In the genomic region with DNA sequence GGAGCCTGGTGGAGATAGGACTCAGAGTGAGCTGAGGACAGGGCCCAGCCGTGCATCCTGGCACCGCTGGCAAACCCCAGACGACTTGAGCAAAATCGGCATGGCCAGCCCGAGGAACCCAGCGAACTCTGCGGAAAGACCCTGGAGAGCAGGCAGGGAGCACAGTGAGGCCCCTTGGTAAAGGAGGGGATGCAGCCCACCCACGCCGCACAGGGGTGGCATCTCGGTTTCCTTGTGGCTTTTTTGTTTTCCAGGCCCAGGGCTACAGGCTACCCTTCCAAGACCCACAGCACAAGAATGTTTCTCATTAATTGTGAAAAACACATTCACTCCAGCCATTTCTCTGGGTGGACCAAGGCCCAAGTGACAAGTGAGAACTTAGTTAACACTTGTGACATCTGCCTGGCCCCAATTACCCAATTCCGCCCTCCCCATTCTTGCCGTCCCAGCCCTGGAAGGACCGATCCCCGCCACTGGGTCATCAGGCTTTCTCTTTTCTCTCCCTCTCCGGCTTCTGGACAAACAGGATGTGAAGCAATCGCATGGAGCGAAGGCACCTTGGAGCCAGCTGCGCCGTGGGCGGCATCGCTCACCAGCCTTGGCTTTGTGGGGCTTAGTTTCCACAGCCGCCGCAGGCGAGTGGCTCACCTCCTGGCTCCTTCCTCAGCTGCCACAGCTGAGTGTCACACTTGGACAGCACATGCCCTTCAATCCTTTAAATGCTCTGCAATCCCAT, we compare ENCODE assay signal across 14 cellular contexts.
DNase-seq lines count a peak whose midpoint lies in the region; FAIRE-seq and TF ChIP-seq lines count a peak whose summit lies in the region.
"Had no signal": no experiment of that assay in that cellular context is flagged by ENCODE, and none has a peak within 500 bp of the region (broad histone marks: within the 10 kb centered on the region; RNA-seq: fewer than 3 reads in every experiment).

No MANE protein-coding gene starts in this region.

- H3K9ac ChIP-seq in kidney (ENCODE audit: low read length in 2 of 2), result no peak overlapping the region

- no peaks in the 10 kb centered on the region for H3K36me3 ChIP-seq in kidney (ENCODE audit: control insufficient read depth in 1 of 2, insufficient read depth in 2 of 2, low read length in 2 of 2)
- no peaks in the 10 kb centered on the region for H3K36me3 ChIP-seq in thyroid gland
- H3K36me3 ChIP-seq in Peyer's patch, result no peaks in the 10 kb centered on the region
- H3K36me3 ChIP-seq: ovary had no signal

- no peak for FAIRE-seq in kidney (lab: Jason Lieb, UNC)

- H3K4me3 ChIP-seq in kidney (ENCODE audit: low read length in 2 of 2) (no peak overlapping the region), thyroid gland (replicated peaks in 1 of 3) (no peak overlapping the region), Peyer's patch (no peak overlapping the region)
- H3K4me3 ChIP-seq: mucosa of descending colon, ovary had no signal

- no peak overlapping the region for H3K27ac ChIP-seq in kidney (ENCODE audit: low read depth in 2 of 2, low read length in 2 of 2)
- H3K27ac ChIP-seq in thyroid gland, result no peak overlapping the region
- H3K27ac ChIP-seq in Peyer's patch, result no peak overlapping the region
- H3K27ac ChIP-seq: ovary had no signal

- no peak for TF ChIP-seq POLR2A in thyroid gland (IDR thresholded peaks at IDR 0.05)
- TF ChIP-seq POLR2A in Peyer's patch (IDR thresholded peaks at IDR 0.05), result no peak

- WGBS in thyroid gland, 2 donors, result 86 to 90% methylated on average over 24 of the region's 24 CpGs

- intact Hi-C loops in kidney (cut with DNase I), result no loop called here
- intact Hi-C loops in thyroid gland (cut with DNase I), result no loop called here

- H3K27me3 ChIP-seq in thyroid gland (no peaks in the 10 kb centered on the region), Peyer's patch (no peaks in the 10 kb centered on the region)
- H3K27me3 ChIP-seq: ovary had no signal

- H3K9me3 ChIP-seq in kidney (ENCODE audit: control insufficient read depth in 1 of 2, low read length in 2 of 2) (no peaks in the 10 kb centered on the region), thyroid gland (no peaks in the 10 kb centered on the region), Peyer's patch (no peaks in the 10 kb centered on the region)
- H3K9me3 ChIP-seq: mucosa of descending colon, ovary had no signal

- no peaks in the 10 kb centered on the region for H3K4me1 ChIP-seq in kidney (ENCODE audit: control insufficient read depth in 1 of 2, insufficient read depth in 1 of 2, low read depth in 1 of 2, low read length in 2 of 2)
- H3K4me1 ChIP-seq in thyroid gland, result no peaks in the 10 kb centered on the region
- no peaks in the 10 kb centered on the region for H3K4me1 ChIP-seq in Peyer's patch

- DNase-seq in AG08396 (ENCODE audit: low spot score), result peak; percentile 42
- peak; percentile 76 for DNase-seq in GM04504 (ENCODE audit: low read depth)
- peak; percentile 19 for DNase-seq in amniotic stem cell (lab: John Stamatoyannopoulos, UW)
- DNase-seq in kidney, result peak; percentile 27
- no peak for DNase-seq in thyroid gland
- DNase-seq in stimulated activated CD4-positive, alpha-beta T cell treated with anti-CD3 and anti-CD28 coated beads, Interleukin-15, amount 100 ng/mL, for 24 hours, result no peak
- no peak for DNase-seq in cortex of kidney (lab: John Stamatoyannopoulos, UW)
- no peak for DNase-seq in Peyer's patch
- DNase-seq: ACHN; activated CD4-positive, alpha-beta T cell treated with anti-CD3 and anti-CD28 coated beads for 4 hours; mucosa of descending colon; NCI-H2081 treated with DMSO at 0.1 percent for 48 hours; NCI-H748 treated with DMSO at 0.1 percent for 48 hours; ovary had no signal

- TF ChIP-seq CTCF in kidney (IDR thresholded peaks at IDR 0.05; ENCODE audit: borderline replicate concordance, extremely low read depth, insufficient read depth) (no peak), thyroid gland (IDR thresholded peaks at IDR 0.05) (no peak), Peyer's patch (IDR thresholded peaks at IDR 0.05) (no peak)

Comparison
In these comparisons a context has a peak if more than half of its experiments do, and no peak if none do; other contexts are left out.
1. DNase-seq: peak in AG08396 (single experiment), GM04504 (single experiment), amniotic stem cell (single experiment) and kidney (single experiment); none in thyroid gland (0 of 2), stimulated activated CD4-positive, alpha-beta T cell treated with anti-CD3 and anti-CD28 coated beads, Interleukin-15, amount 100 ng/mL, for 24 hours (single experiment), cortex of kidney (single experiment) and Peyer's patch (0 of 3).